In the genomic region with DNA sequence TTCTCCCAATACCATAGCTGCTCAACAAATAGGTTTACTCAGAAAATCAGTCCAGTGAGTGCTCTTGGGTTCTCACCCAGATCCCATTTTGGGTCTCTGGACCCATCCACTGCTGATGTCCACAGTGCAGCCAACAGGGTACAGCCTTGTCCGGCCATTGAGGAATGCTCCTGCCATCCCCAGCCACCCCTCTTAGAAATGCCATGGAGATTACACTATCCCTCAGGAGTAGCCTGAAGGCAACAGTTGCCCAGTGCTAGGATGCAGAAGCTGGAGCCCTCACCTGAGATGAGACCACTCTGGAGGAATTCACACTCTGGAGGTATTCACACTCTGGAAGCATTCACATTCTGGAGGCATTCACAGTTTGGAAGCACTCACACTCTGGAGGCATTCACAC, we compare ENCODE assay signal across 33 cellular contexts.
DNase-seq lines count a peak whose midpoint lies in the region; ATAC-seq and TF ChIP-seq lines count a peak whose summit lies in the region.
"Had no signal": no experiment of that assay in that cellular context is flagged by ENCODE, and none has a peak within 500 bp of the region (broad histone marks: within the 10 kb centered on the region; RNA-seq: fewer than 3 reads in every experiment).

No MANE protein-coding gene starts in this region.

- no peaks in the 10 kb centered on the region for H3K27me3 ChIP-seq in right atrium auricular region
- H3K27me3 ChIP-seq in right cardiac atrium (ENCODE audit: control insufficient read depth, insufficient read depth) = peaks cover 4% of the 10 kb centered on the region
- peaks cover 0 to 5% (median 0%) of the 10 kb centered on the region in 4 donors for H3K27me3 ChIP-seq in esophagus muscularis mucosa
- H3K27me3 ChIP-seq: BE2C; BLaER1; BLaER1 treated with 17β-estradiol and CSF1 and Interleukin-3, amounts not matched to agents 10 nM and 100 nM had no signal

- no peak for TF ChIP-seq EP300 in esophagus muscularis mucosa (IDR thresholded peaks at IDR 0.05)

- H3K27ac ChIP-seq in right atrium auricular region = no peak overlapping the region
- H3K27ac ChIP-seq in right cardiac atrium (ENCODE audit: low read length) = no peak overlapping the region
- H3K27ac ChIP-seq in esophagus muscularis mucosa (replicated peaks in 1 of 4) = no peak overlapping the region
- H3K27ac ChIP-seq: 22Rv1; A549; BLaER1; BLaER1 treated with 17β-estradiol and CSF1 and Interleukin-3, amounts not matched to agents 10 nM and 100 nM; C4-2B had no signal

- no peak overlapping the region for H3K4me3 Mint-ChIP-seq in osteocyte (ENCODE audit: unreplicated experiment)
- H3K4me3 Mint-ChIP-seq: B cell; CD14-positive monocyte; CD4-positive, alpha-beta memory T cell; CD4-positive, alpha-beta T cell; CD4-positive, CD25-positive, alpha-beta regulatory T cell; CD8-positive, alpha-beta memory T cell; CD8-positive, alpha-beta T cell had no signal

- intact Hi-C loops in right cardiac atrium (cut with DNase I) (no loop called here), esophagus muscularis mucosa (cut with DNase I) (no loop called here)

- H3K4me1 ChIP-seq in right atrium auricular region (no peaks in the 10 kb centered on the region), right cardiac atrium (ENCODE audit: control insufficient read depth, insufficient read depth, low read length) (no peaks in the 10 kb centered on the region), esophagus muscularis mucosa (no peaks in the 10 kb centered on the region)
- H3K4me1 ChIP-seq: A549, BE2C, BLaER1, Caco-2 had no signal

- TF ChIP-seq CTCF in right atrium auricular region (IDR thresholded peaks at IDR 0.05) (no peak), esophagus muscularis mucosa (IDR thresholded peaks at IDR 0.05) (no peak), osteocyte (IDR thresholded peaks at IDR 0.05) (no peak)

- H3K4me1 Mint-ChIP-seq in osteocyte (ENCODE audit: unreplicated experiment) = no peaks in the 10 kb centered on the region
- H3K4me1 Mint-ChIP-seq: B cell; CD14-positive monocyte; CD4-positive, alpha-beta memory T cell; CD4-positive, CD25-positive, alpha-beta regulatory T cell had no signal

- H3K36me3 ChIP-seq in right atrium auricular region (no peaks in the 10 kb centered on the region), esophagus muscularis mucosa (no peaks in the 10 kb centered on the region)
- H3K36me3 ChIP-seq: BE2C; BLaER1; BLaER1 treated with 17β-estradiol and CSF1 and Interleukin-3, amounts not matched to agents 10 nM and 100 nM had no signal

- no peaks in the 10 kb centered on the region for H3K36me3 Mint-ChIP-seq in osteocyte (ENCODE audit: unreplicated experiment)
- peaks cover 0 to 6% of the 10 kb centered on the region in 2 donors for H3K36me3 Mint-ChIP-seq in activated naive CD4-positive, alpha-beta T cell treated with anti-CD3 and anti-CD28 coated beads, Interleukin-2, amount 50 U/mL, for 72 hours
- H3K36me3 Mint-ChIP-seq: CD14-positive monocyte; CD4-positive, alpha-beta memory T cell; CD4-positive, CD25-positive, alpha-beta regulatory T cell; CD8-positive, alpha-beta T cell had no signal

- DNase-seq in right atrium auricular region (ENCODE audit: low spot score) (peak; percentile 23), right cardiac atrium (no peak), esophagus muscularis mucosa (ENCODE audit: extremely low spot score) (peak; percentile 88), osteocyte (ENCODE audit: extremely low spot score, unreplicated experiment) (peak; percentile 54)
- no peak for DNase-seq in activated CD4-positive, alpha-beta T cell treated with anti-CD3 and anti-CD28 coated beads for 4 hours
- no peak for DNase-seq in activated naive CD4-positive, alpha-beta T cell treated with anti-CD3 and anti-CD28 coated beads, Interleukin-2, amount 50 U/mL, for 72 hours (ENCODE audit: low spot score in 2 of 2)
- DNase-seq: 8988T; ACHN; AML-193; BE2C; C1 segment of cervical spinal cord; Caco-2; Calu3; CD4-positive, alpha-beta memory T cell; CD4-positive, alpha-beta T cell; CD4-positive, CD25-positive, alpha-beta regulatory T cell; CD8-positive, alpha-beta memory T cell; CD8-positive, alpha-beta T cell; COR-L47; DMS 273 treated with DMSO at 0.1 percent for 48 hours; DMS153; DMS53; DMS79; DMS79 treated with DMSO at 0.1 percent for 48 hours; DND-41; EL had no signal

- H3K9me3 ChIP-seq in right atrium auricular region = no peaks in the 10 kb centered on the region
- H3K9me3 ChIP-seq in right cardiac atrium (ENCODE audit: control insufficient read depth, low read length) = no peaks in the 10 kb centered on the region
- H3K9me3 ChIP-seq in esophagus muscularis mucosa = no peaks in the 10 kb centered on the region
- H3K9me3 ChIP-seq: A549; BE2C; BLaER1; BLaER1 treated with 17β-estradiol and CSF1 and Interleukin-3, amounts not matched to agents 10 nM and 100 nM; Caco-2 had no signal

- no peak for ATAC-seq in right cardiac atrium
- no peak for ATAC-seq in activated naive CD4-positive, alpha-beta T cell treated with anti-CD3 and anti-CD28 coated beads, Interleukin-2, amount 50 U/mL, for 72 hours
- ATAC-seq: A549; CD8-positive, alpha-beta T cell had no signal

- H3K27me3 Mint-ChIP-seq in osteocyte (ENCODE audit: unreplicated experiment) = no peaks in the 10 kb centered on the region
- H3K27me3 Mint-ChIP-seq: B cell; CD4-positive, CD25-positive, alpha-beta regulatory T cell had no signal

- WGBS in right cardiac atrium = 82% methylated on average over 1 of the region's 1 CpG
- WGBS in esophagus muscularis mucosa = 91% methylated on average over 1 of the region's 1 CpG

- no peaks in the 10 kb centered on the region for H3K9me3 Mint-ChIP-seq in osteocyte (ENCODE audit: unreplicated experiment)
- H3K9me3 Mint-ChIP-seq in activated naive CD4-positive, alpha-beta T cell treated with anti-CD3 and anti-CD28 coated beads, Interleukin-2, amount 50 U/mL, for 72 hours = peaks cover 4 to 15% of the 10 kb centered on the region in 2 donors
- H3K9me3 Mint-ChIP-seq: CD4-positive, alpha-beta T cell; CD8-positive, alpha-beta T cell had no signal

- H3K4me3 ChIP-seq in right atrium auricular region (no peak overlapping the region), right cardiac atrium (ENCODE audit: low read length) (no peak overlapping the region), esophagus muscularis mucosa (no peak overlapping the region)
- H3K4me3 ChIP-seq: A549; BLaER1; BLaER1 treated with 17β-estradiol and CSF1 and Interleukin-3, amounts not matched to agents 10 nM and 100 nM had no signal

- no peak overlapping the region for H3K27ac Mint-ChIP-seq in osteocyte (ENCODE audit: unreplicated experiment)
- H3K27ac Mint-ChIP-seq in activated naive CD4-positive, alpha-beta T cell treated with anti-CD3 and anti-CD28 coated beads, Interleukin-2, amount 50 U/mL, for 72 hours = no peak overlapping the region
- H3K27ac Mint-ChIP-seq: B cell; CD14-positive monocyte; CD4-positive, alpha-beta memory T cell; CD4-positive, alpha-beta T cell; CD4-positive, CD25-positive, alpha-beta regulatory T cell; CD8-positive, alpha-beta memory T cell; CD8-positive, alpha-beta T cell had no signal

- no peak for TF ChIP-seq POLR2A in esophagus muscularis mucosa (IDR thresholded peaks at IDR 0.05; ENCODE audit: low read depth)

Comparison
In these comparisons a context has a peak if more than half of its experiments do, and no peak if none do; other contexts are left out.
1. DNase-seq: peak in right atrium auricular region (single experiment), esophagus muscularis mucosa (single experiment) and osteocyte (single experiment); none in right cardiac atrium (0 of 3), activated CD4-positive, alpha-beta T cell treated with anti-CD3 and anti-CD28 coated beads for 4 hours (0 of 2) and activated naive CD4-positive, alpha-beta T cell treated with anti-CD3 and anti-CD28 coated beads, Interleukin-2, amount 50 U/mL, for 72 hours (0 of 2).